Comparison of ENCODE assay signal across 18 cellular contexts in the genomic region with DNA sequence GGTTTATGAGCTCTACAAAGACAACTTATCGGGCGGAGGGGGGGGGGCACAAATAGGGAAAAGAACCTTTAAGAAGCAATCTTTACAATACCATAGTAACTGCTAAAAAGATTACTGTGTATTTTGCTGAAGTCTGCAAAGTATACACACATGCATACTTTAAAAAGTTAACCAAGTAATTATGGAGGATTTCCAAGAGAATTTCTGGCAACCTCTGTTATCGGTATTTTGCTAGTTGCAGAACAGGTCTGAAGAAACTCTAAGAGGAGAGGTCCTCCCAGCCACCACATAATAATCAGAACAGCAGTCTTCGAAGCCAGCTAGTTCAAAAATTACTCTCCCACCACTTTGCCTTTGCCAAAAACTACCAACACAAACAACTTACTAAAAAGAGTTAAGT.
"Had no signal": no experiment of that assay in that cellular context is flagged by ENCODE, and none has a peak within 500 bp of the region (broad histone marks: within the 10 kb centered on the region; RNA-seq: fewer than 3 reads in every experiment).

No MANE protein-coding gene starts in this region.

- H3K27me3 ChIP-seq: esophagus muscularis mucosa, heart left ventricle, ovary, right atrium auricular region, sigmoid colon, testis had no signal

- ATAC-seq: heart left ventricle; mucosa of descending colon; naive thymus-derived CD8-positive, alpha-beta T cell; stimulated activated naive B cell treated with anti-CD40 and anti-IgM and Interleukin-4, amounts not matched to agents 10 μg/mL and 1 μg/mL and 100 μg/mL, for 72 hours; stimulated activated naive CD8-positive, alpha-beta T cell treated with anti-CD3 and anti-CD28 coated beads, Interleukin-15, amount 100 ng/mL, for 72 hours had no signal

- H3K27ac ChIP-seq: epithelial cell of prostate, esophagus muscularis mucosa, heart left ventricle, ovary, right atrium auricular region, sigmoid colon, skin epidermis, testis had no signal

- H3K4me3 ChIP-seq: esophagus muscularis mucosa, heart left ventricle, mucosa of descending colon, ovary, right atrium auricular region, sigmoid colon, skin epidermis, testis had no signal

- DNase-seq: effector memory CD4-positive, alpha-beta T cell; foreskin melanocyte; heart left ventricle; hippocampal formation; mammary epithelial cell; mucosa of descending colon; naive thymus-derived CD8-positive, alpha-beta T cell; ovary; sigmoid colon; stimulated activated CD4-positive, alpha-beta T cell treated with anti-CD3 and anti-CD28 coated beads, Interleukin-2, amount 100 ng/mL, for 24 hours; stimulated activated CD4-positive, alpha-beta T cell treated with anti-CD3 and anti-CD28 coated beads, Interleukin-4, amount 100 ng/mL, for 4 hours; stimulated activated naive B cell treated with anti-CD40 and anti-IgM and Interleukin-4, amounts not matched to agents 10 μg/mL and 1 μg/mL and 100 μg/mL, for 72 hours; stimulated activated naive CD8-positive, alpha-beta T cell treated with anti-CD3 and anti-CD28 coated beads, Interleukin-15, amount 100 ng/mL, for 72 hours; testis had no signal

- H3K4me1 ChIP-seq: right atrium auricular region, testis had no signal

- H3K36me3 ChIP-seq: ovary had no signal

- H3K9me3 ChIP-seq: esophagus muscularis mucosa, heart left ventricle, mucosa of descending colon, ovary, right atrium auricular region, sigmoid colon, testis had no signal
